ENCODE assay signal across 1 cellular context in the genomic region with DNA sequence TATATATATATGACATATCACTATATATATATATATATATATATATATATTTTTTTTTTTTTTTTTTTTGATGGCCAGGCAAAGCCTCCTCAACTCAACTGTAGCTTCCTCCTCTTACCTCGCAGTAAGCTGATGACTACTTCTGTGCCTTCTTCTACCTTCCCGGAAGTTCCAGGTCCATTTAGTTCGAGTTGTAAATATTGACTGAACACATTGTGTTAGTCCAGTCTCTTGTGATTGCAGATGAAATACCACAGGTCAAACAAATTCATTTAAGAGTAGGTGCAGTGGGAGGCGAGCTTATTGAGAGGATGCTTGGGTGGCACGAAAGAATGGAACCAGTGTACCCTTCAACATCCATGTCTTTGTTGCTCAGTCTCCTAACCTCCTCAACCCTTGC.
TF ChIP-seq lines count a peak whose summit lies in the region.

No MANE protein-coding gene starts in this region.

TF ChIP-seq in HepG2, 621 proteins besides CTCF, POLR2A, EP300 and RAD21 (continued from another document and continues in another):
- TF ChIP-seq HOMEZ (CRISPR knock-in tag; IDR thresholded peaks at IDR 0.05; ENCODE audit: low read depth) = peak; percentile 77; the same call in 1 of the 2 replicates
- no peak for TF ChIP-seq ZNF317 (CRISPR knock-in tag; IDR thresholded peaks at IDR 0.05)
- TF ChIP-seq REXO4 (CRISPR knock-in tag; IDR thresholded peaks at IDR 0.05; ENCODE audit: borderline replicate concordance) = no peak
- no peak for TF ChIP-seq NCOA1 (CRISPR knock-in tag; IDR thresholded peaks at IDR 0.05)
- TF ChIP-seq ZNF761 (CRISPR knock-in tag; conservative IDR thresholded peaks at IDR 0.05) = no peak
- no peak for TF ChIP-seq ZNF124 (CRISPR knock-in tag; IDR thresholded peaks at IDR 0.05)
- TF ChIP-seq MYC (CRISPR knock-in tag; IDR thresholded peaks at IDR 0.05; ENCODE audit: borderline replicate concordance) = no peak
- TF ChIP-seq ZFP36L1 (CRISPR knock-in tag; IDR thresholded peaks at IDR 0.05) = no peak
- no peak for TF ChIP-seq ZNF549 (CRISPR knock-in tag; IDR thresholded peaks at IDR 0.05)
- no peak for TF ChIP-seq ZNF816 (CRISPR knock-in tag; IDR thresholded peaks at IDR 0.05; ENCODE audit: borderline replicate concordance)
- TF ChIP-seq TCF7 (IDR thresholded peaks at IDR 0.05; ENCODE audit: low read depth) = no peak
- TF ChIP-seq NR3C1 (CRISPR knock-in tag; IDR thresholded peaks at IDR 0.05) = no peak
- 0 out of 2 replicates have a peak, but pooled peaks have one; percentile 19 for TF ChIP-seq SAP130 (CRISPR knock-in tag; IDR thresholded peaks at IDR 0.05; ENCODE audit: low read depth)
- TF ChIP-seq ZSCAN20 (CRISPR knock-in tag; IDR thresholded peaks at IDR 0.05; ENCODE audit: borderline replicate concordance) = no peak
- TF ChIP-seq ESRRA (CRISPR knock-in tag; IDR thresholded peaks at IDR 0.05; ENCODE audit: low read depth) = no peak
- no peak for TF ChIP-seq DPF2 (CRISPR knock-in tag; IDR thresholded peaks at IDR 0.05; ENCODE audit: borderline replicate concordance, low read depth)
- TF ChIP-seq HMG20A (CRISPR knock-in tag; IDR thresholded peaks at IDR 0.05; ENCODE audit: borderline replicate concordance) = peak; percentile 56; the same call in 1 of the 2 replicates
- TF ChIP-seq, protein P1, sequence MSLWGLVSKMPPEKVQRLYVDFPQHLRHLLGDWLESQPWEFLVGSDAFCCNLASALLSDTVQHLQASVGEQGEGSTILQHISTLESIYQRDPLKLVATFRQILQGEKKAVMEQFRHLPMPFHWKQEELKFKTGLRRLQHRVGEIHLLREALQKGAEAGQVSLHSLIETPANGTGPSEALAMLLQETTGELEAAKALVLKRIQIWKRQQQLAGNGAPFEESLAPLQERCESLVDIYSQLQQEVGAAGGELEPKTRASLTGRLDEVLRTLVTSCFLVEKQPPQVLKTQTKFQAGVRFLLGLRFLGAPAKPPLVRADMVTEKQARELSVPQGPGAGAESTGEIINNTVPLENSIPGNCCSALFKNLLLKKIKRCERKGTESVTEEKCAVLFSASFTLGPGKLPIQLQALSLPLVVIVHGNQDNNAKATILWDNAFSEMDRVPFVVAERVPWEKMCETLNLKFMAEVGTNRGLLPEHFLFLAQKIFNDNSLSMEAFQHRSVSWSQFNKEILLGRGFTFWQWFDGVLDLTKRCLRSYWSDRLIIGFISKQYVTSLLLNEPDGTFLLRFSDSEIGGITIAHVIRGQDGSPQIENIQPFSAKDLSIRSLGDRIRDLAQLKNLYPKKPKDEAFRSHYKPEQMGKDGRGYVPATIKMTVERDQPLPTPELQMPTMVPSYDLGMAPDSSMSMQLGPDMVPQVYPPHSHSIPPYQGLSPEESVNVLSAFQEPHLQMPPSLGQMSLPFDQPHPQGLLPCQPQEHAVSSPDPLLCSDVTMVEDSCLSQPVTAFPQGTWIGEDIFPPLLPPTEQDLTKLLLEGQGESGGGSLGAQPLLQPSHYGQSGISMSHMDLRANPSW (CRISPR knock-in tag; IDR thresholded peaks at IDR 0.05; ENCODE audit: borderline replicate concordance) = no peak
- TF ChIP-seq, protein P2, sequence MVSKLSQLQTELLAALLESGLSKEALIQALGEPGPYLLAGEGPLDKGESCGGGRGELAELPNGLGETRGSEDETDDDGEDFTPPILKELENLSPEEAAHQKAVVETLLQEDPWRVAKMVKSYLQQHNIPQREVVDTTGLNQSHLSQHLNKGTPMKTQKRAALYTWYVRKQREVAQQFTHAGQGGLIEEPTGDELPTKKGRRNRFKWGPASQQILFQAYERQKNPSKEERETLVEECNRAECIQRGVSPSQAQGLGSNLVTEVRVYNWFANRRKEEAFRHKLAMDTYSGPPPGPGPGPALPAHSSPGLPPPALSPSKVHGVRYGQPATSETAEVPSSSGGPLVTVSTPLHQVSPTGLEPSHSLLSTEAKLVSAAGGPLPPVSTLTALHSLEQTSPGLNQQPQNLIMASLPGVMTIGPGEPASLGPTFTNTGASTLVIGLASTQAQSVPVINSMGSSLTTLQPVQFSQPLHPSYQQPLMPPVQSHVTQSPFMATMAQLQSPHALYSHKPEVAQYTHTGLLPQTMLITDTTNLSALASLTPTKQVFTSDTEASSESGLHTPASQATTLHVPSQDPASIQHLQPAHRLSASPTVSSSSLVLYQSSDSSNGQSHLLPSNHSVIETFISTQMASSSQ (IDR thresholded peaks at IDR 0.05; ENCODE audit: low read depth) = no peak
- TF ChIP-seq, protein P2 (CRISPR knock-in tag; IDR thresholded peaks at IDR 0.05; ENCODE audit: borderline replicate concordance) = no peak
- no peak for TF ChIP-seq ZBTB25 (CRISPR knock-in tag; IDR thresholded peaks at IDR 0.05)
- TF ChIP-seq ATF5 (CRISPR knock-in tag; IDR thresholded peaks at IDR 0.05; ENCODE audit: low read depth) = no peak
- TF ChIP-seq, protein P3, sequence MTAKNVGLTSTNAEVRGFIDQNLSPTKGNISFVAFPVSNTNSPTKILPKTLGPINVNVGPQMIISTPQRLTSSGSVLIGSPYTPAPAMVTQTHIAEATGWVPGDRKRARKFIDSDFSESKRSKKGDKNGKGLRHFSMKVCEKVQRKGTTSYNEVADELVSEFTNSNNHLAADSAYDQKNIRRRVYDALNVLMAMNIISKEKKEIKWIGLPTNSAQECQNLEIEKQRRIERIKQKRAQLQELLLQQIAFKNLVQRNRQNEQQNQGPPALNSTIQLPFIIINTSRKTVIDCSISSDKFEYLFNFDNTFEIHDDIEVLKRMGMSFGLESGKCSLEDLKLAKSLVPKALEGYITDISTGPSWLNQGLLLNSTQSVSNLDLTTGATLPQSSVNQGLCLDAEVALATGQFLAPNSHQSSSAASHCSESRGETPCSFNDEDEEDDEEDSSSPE (CRISPR knock-in tag; IDR thresholded peaks at IDR 0.05) = no peak
- 0 out of 2 replicates have a peak, but pooled peaks have one; percentile 34 for TF ChIP-seq THAP11 (CRISPR knock-in tag; IDR thresholded peaks at IDR 0.05)
- no peak for TF ChIP-seq YEATS2 (CRISPR knock-in tag; IDR thresholded peaks at IDR 0.05; ENCODE audit: borderline replicate concordance)
- no peak for TF ChIP-seq ZNF616 (CRISPR knock-in tag; IDR thresholded peaks at IDR 0.05; ENCODE audit: low read depth)
- no peak for TF ChIP-seq ZNF547 (CRISPR knock-in tag; IDR thresholded peaks at IDR 0.05)
- TF ChIP-seq, protein P4, sequence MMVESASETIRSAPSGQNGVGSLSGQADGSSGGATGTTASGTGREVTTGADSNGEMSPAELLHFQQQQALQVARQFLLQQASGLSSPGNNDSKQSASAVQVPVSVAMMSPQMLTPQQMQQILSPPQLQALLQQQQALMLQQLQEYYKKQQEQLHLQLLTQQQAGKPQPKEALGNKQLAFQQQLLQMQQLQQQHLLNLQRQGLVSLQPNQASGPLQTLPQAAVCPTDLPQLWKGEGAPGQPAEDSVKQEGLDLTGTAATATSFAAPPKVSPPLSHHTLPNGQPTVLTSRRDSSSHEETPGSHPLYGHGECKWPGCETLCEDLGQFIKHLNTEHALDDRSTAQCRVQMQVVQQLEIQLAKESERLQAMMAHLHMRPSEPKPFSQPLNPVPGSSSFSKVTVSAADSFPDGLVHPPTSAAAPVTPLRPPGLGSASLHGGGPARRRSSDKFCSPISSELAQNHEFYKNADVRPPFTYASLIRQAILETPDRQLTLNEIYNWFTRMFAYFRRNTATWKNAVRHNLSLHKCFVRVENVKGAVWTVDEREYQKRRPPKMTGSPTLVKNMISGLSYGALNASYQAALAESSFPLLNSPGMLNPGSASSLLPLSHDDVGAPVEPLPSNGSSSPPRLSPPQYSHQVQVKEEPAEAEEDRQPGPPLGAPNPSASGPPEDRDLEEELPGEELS (CRISPR knock-in tag; IDR thresholded peaks at IDR 0.05) = 0 out of 2 replicates have a peak, but pooled peaks have one; percentile 15
- no peak for TF ChIP-seq ZNF207 (IDR thresholded peaks at IDR 0.05; ENCODE audit: borderline replicate concordance)
- TF ChIP-seq DNMT1 (CRISPR knock-in tag; IDR thresholded peaks at IDR 0.05) = no peak
- no peak for TF ChIP-seq KMT2A (CRISPR knock-in tag; IDR thresholded peaks at IDR 0.05)
- TF ChIP-seq ZNF713 (CRISPR knock-in tag; IDR thresholded peaks at IDR 0.05) = no peak
- TF ChIP-seq THYN1 (CRISPR knock-in tag; IDR thresholded peaks at IDR 0.05; ENCODE audit: borderline replicate concordance, low read depth) = no peak
- no peak for TF ChIP-seq ASH2L (IDR thresholded peaks at IDR 0.05; ENCODE audit: insufficient read length, low read depth, low read length)
- TF ChIP-seq PTBP1 (IDR thresholded peaks at IDR 0.05; ENCODE audit: low read depth, low read length, poor library complexity, severe bottlenecking) = no peak
- peak; percentile 96 for TF ChIP-seq ELF3 (CRISPR knock-in tag; IDR thresholded peaks at IDR 0.05)
- TF ChIP-seq, protein P5, sequence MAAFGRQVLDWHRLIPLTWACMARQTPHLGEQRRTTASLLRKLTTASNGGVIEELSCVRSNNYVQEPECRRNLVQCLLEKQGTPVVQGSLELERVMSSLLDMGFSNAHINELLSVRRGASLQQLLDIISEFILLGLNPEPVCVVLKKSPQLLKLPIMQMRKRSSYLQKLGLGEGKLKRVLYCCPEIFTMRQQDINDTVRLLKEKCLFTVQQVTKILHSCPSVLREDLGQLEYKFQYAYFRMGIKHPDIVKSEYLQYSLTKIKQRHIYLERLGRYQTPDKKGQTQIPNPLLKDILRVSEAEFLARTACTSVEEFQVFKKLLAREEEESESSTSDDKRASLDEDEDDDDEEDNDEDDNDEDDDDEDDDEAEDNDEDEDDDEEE (CRISPR knock-in tag; IDR thresholded peaks at IDR 0.05) = no peak
- TF ChIP-seq E2F1 (CRISPR knock-in tag; IDR thresholded peaks at IDR 0.05) = no peak
- TF ChIP-seq ELF1 (CRISPR knock-in tag; IDR thresholded peaks at IDR 0.05) = peak; percentile 46
- no peak for TF ChIP-seq ZNF331 (CRISPR knock-in tag; IDR thresholded peaks at IDR 0.05)
- no peak for TF ChIP-seq MED13 (CRISPR knock-in tag; IDR thresholded peaks at IDR 0.05)
- TF ChIP-seq PHF20 (CRISPR knock-in tag; IDR thresholded peaks at IDR 0.05) = no peak
- no peak for TF ChIP-seq ZNF12 (CRISPR knock-in tag; IDR thresholded peaks at IDR 0.05)
- TF ChIP-seq ZNF629 (CRISPR knock-in tag; conservative IDR thresholded peaks at IDR 0.05) = no peak
- TF ChIP-seq ZNF235 (CRISPR knock-in tag; IDR thresholded peaks at IDR 0.05; ENCODE audit: borderline replicate concordance) = no peak
- TF ChIP-seq EEA1 (CRISPR knock-in tag; IDR thresholded peaks at IDR 0.05; ENCODE audit: borderline replicate concordance) = no peak
- no peak for TF ChIP-seq ZNF776 (CRISPR knock-in tag; IDR thresholded peaks at IDR 0.05)
- TF ChIP-seq LCORL (IDR thresholded peaks at IDR 0.05) = no peak
- TF ChIP-seq LCORL (CRISPR knock-in tag; IDR thresholded peaks at IDR 0.05) = no peak
- no peak for TF ChIP-seq ZNF232 (CRISPR knock-in tag; IDR thresholded peaks at IDR 0.05; ENCODE audit: borderline replicate concordance)
- no peak for TF ChIP-seq ZFP62 (CRISPR knock-in tag; IDR thresholded peaks at IDR 0.05)
- TF ChIP-seq AKAP8 (CRISPR knock-in tag; IDR thresholded peaks at IDR 0.05) = no peak
- TF ChIP-seq ZNF260 (CRISPR knock-in tag; IDR thresholded peaks at IDR 0.05; ENCODE audit: borderline replicate concordance, low read depth) = no peak
- peak; percentile 65 for TF ChIP-seq GATAD2A (CRISPR knock-in tag; IDR thresholded peaks at IDR 0.05)
